Comparison of ENCODE assay signal across 8 cellular contexts in genomic region chr14:73728106-73729014, GRCh38. TPM values are rescaled to one million over a fixed set of nuclear protein-coding genes. Genes with fewer than 3 reads are reported as not detected.
DNase-seq lines count a peak whose midpoint lies in the region; ATAC-seq, FAIRE-seq and TF ChIP-seq lines count a peak whose summit lies in the region.

No MANE protein-coding gene starts in this region.

- peak overlapping the region; percentile 60 for H3K27ac Mint-ChIP-seq in Caco-2 (ENCODE audit: unreplicated experiment)

- peak; percentile 91 to 95 for TF ChIP-seq CTCF in Caco-2 (IDR thresholded peaks at IDR 0.05; ENCODE audit: insufficient read depth in 1 of 2, low read depth in 1 of 2, low read length in 1 of 2, severe bottlenecking in 1 of 2, unreplicated experiment in 1 of 2)
- peak; percentile 94 for TF ChIP-seq CTCF in colonic mucosa (IDR thresholded peaks at IDR 0.05)
- peak; percentile 95 for TF ChIP-seq CTCF in HepG2 (CRISPR knock-in tag; IDR thresholded peaks at IDR 0.05)

- no TSS peak for BruUV-seq in Caco-2 (replicated peaks; lab: Mats Ljungman, UMichigan)
- no TSS peak for BruUV-seq in HepG2 (replicated peaks; lab: Mats Ljungman, UMichigan)

- no peak overlapping the region for H2AFZ ChIP-seq in HepG2 (ENCODE audit: low read length)

- in situ Hi-C loops in HepG2 (cut with HindIII; ENCODE audit: extremely low pct_ligation_motif_present, low pct_unique_long_range_greater_than_20kb), result loop anchor here (5.0 to 25.0 kb wide), 2 partner anchors 99 to 309 kb away; no protein-coding TSS in a partner anchor

- H3K79me2 ChIP-seq in HepG2 (ENCODE audit: insufficient read depth, low read length), result no peaks in the 10 kb centered on the region

- H3K4me2 ChIP-seq in HepG2 (ENCODE audit: low read depth, low read length), result no peak overlapping the region

- no peak overlapping the region for H3K4me3 ChIP-seq in Caco-2 (ENCODE audit: low read depth, low read length)
- no peak overlapping the region for H3K4me3 ChIP-seq in colonic mucosa
- H3K4me3 ChIP-seq in HepG2 (replicated peaks in 1 of 3; ENCODE audit: insufficient read depth in 1 of 3, low read depth in 2 of 3, low read length in 3 of 3), result no peak overlapping the region

- TF ChIP-seq EP300 in HepG2 (IDR thresholded peaks at IDR 0.05; ENCODE audit: low read depth in 2 of 2, low read length in 2 of 2), result no peak
- TF ChIP-seq EP300 in HepG2 (CRISPR knock-in tag; IDR thresholded peaks at IDR 0.05; ENCODE audit: borderline replicate concordance), result no peak

- no peak for TF ChIP-seq POLR2A in HepG2 (IDR thresholded peaks at IDR 0.05; ENCODE audit: insufficient read depth in 1 of 2, low read depth in 2 of 2, low read length in 2 of 2)

- no peaks in the 10 kb centered on the region for H3K9me3 Mint-ChIP-seq in Caco-2 (ENCODE audit: unreplicated experiment)

- peaks cover 21% of the 10 kb centered on the region for H3K4me1 ChIP-seq in Caco-2
- H3K4me1 ChIP-seq in colonic mucosa, result peaks cover 13% of the 10 kb centered on the region
- H3K4me1 ChIP-seq in HepG2 (ENCODE audit: insufficient read depth, low read length), result peaks cover 23% of the 10 kb centered on the region

- H3K9me3 ChIP-seq in Caco-2, result no peaks in the 10 kb centered on the region
- H3K9me3 ChIP-seq in colonic mucosa, result no peaks in the 10 kb centered on the region
- H3K9me3 ChIP-seq in HepG2 (ENCODE audit: low read length), result no peaks in the 10 kb centered on the region

- CTCF ChIA-PET in Caco-2 (lab: Charles Lee), result interaction anchor here (0.6 to 2.2 kb wide), 26 partner anchors 8 to 158 kb away, joined by 3 to 68 read pairs (median 7); partner anchors contain the start of genes PNMA1, PTGR2 and ZNF410
- CTCF ChIA-PET in HEK293T (lab: Yijun Ruan, JAX), result interaction anchor here (0.6 to 3.0 kb wide), 29 partner anchors 9 to 321 kb away, joined by 3 to 14 read pairs (median 4); a partner anchor contains a TSS
- CTCF ChIA-PET in HepG2 (lab: Yijun Ruan, JAX; ENCODE audit: low intra/inter-chr PET ratio, low total read pairs), result interaction anchor here (0.6 to 2.7 kb wide), 4 partner anchors 30 to 416 kb away, joined by 3 to 39 read pairs (median 6); no protein-coding TSS in a partner anchor

- ATAC-seq in HepG2 (peak; percentile 86), HG03342 (IDR thresholded peaks at IDR 0.05; ENCODE audit: unreplicated experiment) (no peak)

- intact Hi-C loops in Caco-2 (cut with micrococcal nuclease; ENCODE audit: unreplicated experiment) (loop anchor here (1.0 kb wide), 4 partner anchors 30 to 310 kb away; no protein-coding TSS in a partner anchor), colonic mucosa (cut with DNase I) (loop anchor here (2.0 kb wide), 1 partner anchor 96 kb away; no protein-coding TSS in a partner anchor), HepG2 (cut with micrococcal nuclease; ENCODE audit: unreplicated experiment) (loop anchor here (1.0 to 2.0 kb wide), 3 partner anchors 30 to 140 kb away; no protein-coding TSS in a partner anchor)

- WGBS in HepG2 (ENCODE audit: low lambda C conversion rate), result 65% methylated on average over 16 of the region's 16 CpGs

- H3K9ac ChIP-seq in colonic mucosa (ENCODE audit: low read depth in 2 of 2, low read length in 2 of 2) (peak overlapping the region; percentile 5 to 38), HepG2 (ENCODE audit: insufficient read depth, low read depth, low read length) (no peak overlapping the region)

- peaks cover 3% of the 10 kb centered on the region; the same call in 1 of the 2 replicates for H4K20me1 ChIP-seq in HepG2 (ENCODE audit: insufficient read depth, low read length)

- peaks cover 5% of the 10 kb centered on the region for H3K4me1 Mint-ChIP-seq in Caco-2 (ENCODE audit: low read depth, unreplicated experiment)

- no peak overlapping the region for H3K4me3 Mint-ChIP-seq in Caco-2 (ENCODE audit: unreplicated experiment)

- H3K27ac ChIP-seq in colonic mucosa (peak overlapping the region; percentile 51), HepG2 (ENCODE audit: extremely low read length, insufficient read depth, low read length) (no peak overlapping the region)

- peaks cover 10% of the 10 kb centered on the region for H3K36me3 ChIP-seq in Caco-2 (ENCODE audit: control insufficient read depth, insufficient read depth, low read length)
- H3K36me3 ChIP-seq in colonic mucosa, result peaks cover 36% of the 10 kb centered on the region
- H3K36me3 ChIP-seq in HepG2 (replicated peaks in 1 of 2; ENCODE audit: control insufficient read depth in 1 of 2, insufficient read depth in 2 of 2, low read length in 2 of 2), result peaks cover 35 to 80% of the 10 kb centered on the region in 2 experiments

- peak; percentile 92 for TF ChIP-seq RAD21 in HepG2 (CRISPR knock-in tag; IDR thresholded peaks at IDR 0.05)

- POLR2A ChIA-PET in Caco-2 (lab: Charles Lee) (interaction anchor here (0.5 to 1.1 kb wide), 3 partner anchors 17 to 32 kb away, joined by 3 to 6 read pairs (median 4); a partner anchor contains a TSS), HEK293T (lab: Yijun Ruan, JAX) (interaction anchor here (1.0 to 1.9 kb wide), 4 partner anchors 30 to 158 kb away, joined by 3 to 10 read pairs (median 6); partner anchors contain the start of genes PTGR2 and ZNF410), HepG2 (lab: Yijun Ruan, JAX) (interaction anchor here (0.7 to 1.0 kb wide), 6 partner anchors 14 to 123 kb away, joined by 3 to 5 read pairs (median 4); partner anchors contain the start of genes PNMA1 and PTGR2)

- no peaks in the 10 kb centered on the region for H3K27me3 Mint-ChIP-seq in Caco-2 (ENCODE audit: insufficient read depth, unreplicated experiment)

- DNase-seq in Caco-2 (peak; percentile 80 to 90), HEK293T (ENCODE audit: extremely low spot score) (peak; percentile 83), NCI-H524 treated with DMSO at 0.1 percent for 48 hours (lab: John Stamatoyannopoulos, UW) (peak; percentile 41), colonic mucosa (peak; percentile 97), HepG2 (ENCODE audit: low spot score) (peak; percentile 60)
- DNase-seq in activated CD4-positive, alpha-beta T cell treated with anti-CD3 and anti-CD28 coated beads for 48 hours, result peak; percentile 92
- DNase-seq in stimulated activated CD4-positive, alpha-beta T cell treated with anti-CD3 and anti-CD28 coated beads, Interleukin-4, amount 100 ng/mL, for 1 hour, result peak; percentile 88

- peaks cover 74% of the 10 kb centered on the region for H3K36me3 Mint-ChIP-seq in Caco-2 (ENCODE audit: insufficient read depth, unreplicated experiment)

- H3K27me3 ChIP-seq in Caco-2 (replicated peaks; ENCODE audit: control insufficient read depth, insufficient read depth, low read length) (no peaks in the 10 kb centered on the region), colonic mucosa (no peaks in the 10 kb centered on the region), HepG2 (ENCODE audit: control insufficient read depth in 1 of 2, insufficient read depth in 2 of 2, low read length in 2 of 2) (no peaks in the 10 kb centered on the region)

- FAIRE-seq in HepG2 (lab: Jason Lieb, UNC), result peak; percentile 94

TF ChIP-seq in HEK293T, 16 proteins besides CTCF, POLR2A, EP300 and RAD21 (continues in another document):
- no peak for TF ChIP-seq ELF4 (IDR thresholded peaks at IDR 0.05)
- no peak for TF ChIP-seq FOXK2 (IDR thresholded peaks at IDR 0.05)
- no peak for TF ChIP-seq FOXM1 (IDR thresholded peaks at IDR 0.05; ENCODE audit: borderline replicate concordance)
- TF ChIP-seq HDGF (IDR thresholded peaks at IDR 0.05; ENCODE audit: borderline replicate concordance), result no peak

TF ChIP-seq in HepG2, 621 proteins besides CTCF, POLR2A, EP300 and RAD21 (continues in another document):
- TF ChIP-seq NFYB (CRISPR knock-in tag; IDR thresholded peaks at IDR 0.05) (no peak), HNF1B (CRISPR knock-in tag; IDR thresholded peaks at IDR 0.05) (peak; percentile 59), ZNF619 (CRISPR knock-in tag; IDR thresholded peaks at IDR 0.05) (no peak), GPN1 (CRISPR knock-in tag; IDR thresholded peaks at IDR 0.05; ENCODE audit: borderline replicate concordance) (no peak), TAF15 (IDR thresholded peaks at IDR 0.05; ENCODE audit: low read depth, low read length, poor library complexity, severe bottlenecking) (no peak), ZNF501 (CRISPR knock-in tag; IDR thresholded peaks at IDR 0.05) (0 out of 2 replicates have a peak, but pooled peaks have one; percentile 49)

RNA-seq across cellular contexts. Expression of gene PNMA1, which starts 14.2 kb away (rescaled TPM):
- total RNA-seq in Caco-2 (2022) (33.2 and 38.8 TPM in 2 replicates), colonic mucosa (10 to 100 TPM; 13.4 to 28.3 TPM), HepG2 (2016; rRNA removed; fragmentation: Illumina TruSeq; extraction: Trizol) (8.3 and 10.7 TPM in 2 replicates)
- total RNA-seq in HepG2 (2016; cell fraction: cytosol; rRNA removed; fragmentation: Illumina TruSeq; extraction: Trizol; ENCODE audit: low read depth), result 1.8 and 1.9 TPM in 2 replicates
- 8.5 and 12.1 TPM in 2 replicates for total RNA-seq in HepG2 (2016; cell fraction: insoluble cytoplasmic fraction; rRNA removed; fragmentation: Illumina TruSeq; extraction: Trizol)
- total RNA-seq in HepG2 (2016; cell fraction: membrane; rRNA removed; fragmentation: Illumina TruSeq; extraction: Trizol), result 7.8 and 8.3 TPM in 2 replicates
- total RNA-seq in HepG2 (2016; cell fraction: nucleus; rRNA removed; fragmentation: Illumina TruSeq; extraction: Trizol), result 8.6 and 9.7 TPM in 2 replicates
- 6.6 and 7.0 TPM in 2 replicates for polyA plus RNA-seq in HepG2 (2011; rRNA removed)
- 5.3 and 6.7 TPM in 2 replicates for polyA plus RNA-seq in HepG2 (2011; cell fraction: cytosol; rRNA removed)
- polyA plus RNA-seq in HepG2 (2011; cell fraction: nucleus; rRNA removed), result 6.4 and 7.7 TPM in 2 replicates
- polyA plus RNA-seq in HepG2 (2012), result 14.1 and 14.8 TPM in 2 replicates
- 2.5 and 2.9 TPM in 2 replicates for polyA plus RNA-seq in HepG2 (2016; cell fraction: cytosol; fragmentation: Illumina TruSeq; extraction: Trizol; ENCODE audit: low read depth)
- 18.3 and 20.9 TPM in 2 replicates for polyA plus RNA-seq in HepG2 (2016; cell fraction: insoluble cytoplasmic fraction; fragmentation: Illumina TruSeq; extraction: Trizol; ENCODE audit: low read depth)
- 7.0 and 8.6 TPM in 2 replicates for polyA plus RNA-seq in HepG2 (2016; cell fraction: membrane; fragmentation: Illumina TruSeq; extraction: Trizol; ENCODE audit: low read depth)
- 17.9 and 18.6 TPM in 2 replicates for polyA plus RNA-seq in HepG2 (2016; cell fraction: nucleus; fragmentation: Illumina TruSeq; extraction: Trizol; ENCODE audit: insufficient read depth, low read depth)
- polyA minus RNA-seq in HepG2 (2011; rRNA and poly(A)+ RNA removed; ENCODE audit: low replicate concordance), result 5.1 and 5.4 TPM in 2 replicates
- 5.6 and 6.3 TPM in 2 replicates for polyA minus RNA-seq in HepG2 (2011; cell fraction: cytosol; rRNA and poly(A)+ RNA removed)
- 4.8 and 7.0 TPM in 2 replicates for polyA minus RNA-seq in HepG2 (2011; cell fraction: nucleus; rRNA and poly(A)+ RNA removed)

Comparison
In these comparisons a context has a peak if more than half of its experiments do, and no peak if none do; other contexts are left out.
1. DNase-seq: peak in every context shown above with its lines; median percentile 97 in colonic mucosa; 92 in activated CD4-positive, alpha-beta T cell treated with anti-CD3 and anti-CD28 coated beads for 48 hours; 88 in stimulated activated CD4-positive, alpha-beta T cell treated with anti-CD3 and anti-CD28 coated beads, Interleukin-4, amount 100 ng/mL, for 1 hour; 85 in Caco-2; 83 in HEK293T; 60 in HepG2; 41 in NCI-H524 treated with DMSO at 0.1 percent for 48 hours.